In the genomic region with DNA sequence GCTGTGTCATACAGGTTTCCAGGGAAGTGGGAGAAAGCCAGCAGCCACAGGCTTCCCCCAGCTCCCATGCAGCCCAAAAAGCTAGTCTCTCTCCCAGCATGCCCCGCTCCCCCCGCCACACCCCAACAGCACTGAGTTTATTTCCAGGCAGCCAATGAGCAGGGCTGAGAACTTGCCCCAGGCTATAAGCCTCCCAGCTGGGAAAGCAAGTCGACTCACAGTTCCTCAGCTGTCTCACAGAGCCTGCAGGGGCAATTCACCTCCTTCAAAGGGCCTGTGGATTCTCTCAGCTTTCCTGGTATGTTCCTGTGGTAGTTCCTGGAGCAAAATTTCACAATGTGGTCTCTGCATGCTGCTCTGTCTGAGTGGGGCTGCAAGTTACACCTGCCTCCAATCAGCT, we compare ENCODE assay signal across 1 cellular context.
TF ChIP-seq lines count a peak whose summit lies in the region.

No MANE protein-coding gene starts in this region.

TF ChIP-seq in H1, 55 proteins besides CTCF, POLR2A, EP300 and RAD21:
- TF ChIP-seq PHF8 (conservative IDR thresholded peaks at IDR 0.05; ENCODE audit: low read depth, low read length) (no peak), SIN3A (conservative IDR thresholded peaks at IDR 0.05 in 1 of 2, IDR thresholded peaks at IDR 0.05 in 1 of 2; ENCODE audit: low read depth in 1 of 2, low read length in 2 of 2) (no peak), SP1 (IDR thresholded peaks at IDR 0.05; ENCODE audit: low read depth, low read length) (no peak), SRF (IDR thresholded peaks at IDR 0.05; ENCODE audit: low read depth, low read length) (no peak), FOSL1 (IDR thresholded peaks at IDR 0.05; ENCODE audit: insufficient read depth, low read depth, low read length) (no peak), CBX8 (IDR thresholded peaks at IDR 0.05; ENCODE audit: borderline replicate concordance, low read depth, low read length) (no peak), JUND (IDR thresholded peaks at IDR 0.05; ENCODE audit: low read length) (no peak), E2F6 (IDR thresholded peaks at IDR 0.05) (no peak), ASH2L (IDR thresholded peaks at IDR 0.05; ENCODE audit: low read length) (no peak), CBX5 (IDR thresholded peaks at IDR 0.05; ENCODE audit: low read depth, low read length) (no peak), KDM1A (IDR thresholded peaks at IDR 0.05; ENCODE audit: borderline replicate concordance, low read length) (no peak), CHD7 (IDR thresholded peaks at IDR 0.05; ENCODE audit: insufficient replicate concordance, low read length) (no peak), CREB1 (IDR thresholded peaks at IDR 0.05) (no peak), SP2 (IDR thresholded peaks at IDR 0.05; ENCODE audit: low read length) (no peak), POU5F1 (IDR thresholded peaks at IDR 0.05; ENCODE audit: low read depth, low read length) (no peak), CEBPB (IDR thresholded peaks at IDR 0.05; ENCODE audit: low read depth, low read length) (no peak)
- TF ChIP-seq, protein P1, sequence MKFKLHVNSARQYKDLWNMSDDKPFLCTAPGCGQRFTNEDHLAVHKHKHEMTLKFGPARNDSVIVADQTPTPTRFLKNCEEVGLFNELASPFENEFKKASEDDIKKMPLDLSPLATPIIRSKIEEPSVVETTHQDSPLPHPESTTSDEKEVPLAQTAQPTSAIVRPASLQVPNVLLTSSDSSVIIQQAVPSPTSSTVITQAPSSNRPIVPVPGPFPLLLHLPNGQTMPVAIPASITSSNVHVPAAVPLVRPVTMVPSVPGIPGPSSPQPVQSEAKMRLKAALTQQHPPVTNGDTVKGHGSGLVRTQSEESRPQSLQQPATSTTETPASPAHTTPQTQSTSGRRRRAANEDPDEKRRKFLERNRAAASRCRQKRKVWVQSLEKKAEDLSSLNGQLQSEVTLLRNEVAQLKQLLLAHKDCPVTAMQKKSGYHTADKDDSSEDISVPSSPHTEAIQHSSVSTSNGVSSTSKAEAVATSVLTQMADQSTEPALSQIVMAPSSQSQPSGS (IDR thresholded peaks at IDR 0.05; ENCODE audit: low read length), result no peak
